In the genomic region with DNA sequence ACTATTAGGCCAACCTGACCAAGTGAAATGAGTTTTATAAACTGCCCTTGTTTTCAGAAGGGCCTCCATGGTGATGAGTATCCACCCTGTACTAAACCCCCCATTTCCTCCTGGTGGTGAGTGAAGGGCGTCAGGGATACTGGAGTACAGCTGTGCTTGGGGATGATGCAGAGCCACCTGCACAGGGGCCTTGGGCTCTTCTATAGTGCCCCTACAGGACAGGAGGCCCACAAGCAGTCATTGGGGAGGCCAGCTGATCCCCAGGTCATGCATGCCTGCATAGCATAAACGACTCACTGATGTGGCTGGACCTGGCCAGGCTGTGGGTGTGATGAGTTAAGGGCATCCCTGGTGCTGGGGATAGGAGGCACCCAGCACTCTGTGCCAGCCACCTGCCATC, we compare ENCODE assay signal across 17 cellular contexts.
A peak's percentile ranks its signal among the peaks of the same experiment; 100 is the strongest.
DNase-seq lines count a peak whose midpoint lies in the region; ATAC-seq lines count a peak whose summit lies in the region.
"Had no signal": no experiment of that assay in that cellular context is flagged by ENCODE, and none has a peak within 500 bp of the region (broad histone marks: within the 10 kb centered on the region; RNA-seq: fewer than 3 reads in every experiment).

No MANE protein-coding gene starts in this region.

- no peaks in the 10 kb centered on the region for H3K36me3 Mint-ChIP-seq in stimulated activated memory B cell treated with anti-CD40 and anti-IgM and Interleukin-4, amounts not matched to agents 10 μg/mL and 1 μg/mL and 100 μg/mL, for 72 hours
- H3K36me3 Mint-ChIP-seq: CD4-positive, alpha-beta memory T cell had no signal

- H3K4me3 Mint-ChIP-seq in stimulated activated memory B cell treated with anti-CD40 and anti-IgM and Interleukin-4, amounts not matched to agents 10 μg/mL and 1 μg/mL and 100 μg/mL, for 72 hours: no peak overlapping the region
- H3K4me3 Mint-ChIP-seq: CD4-positive, alpha-beta memory T cell had no signal

- H3K9me3 Mint-ChIP-seq in stimulated activated memory B cell treated with anti-CD40 and anti-IgM and Interleukin-4, amounts not matched to agents 10 μg/mL and 1 μg/mL and 100 μg/mL, for 72 hours: no peaks in the 10 kb centered on the region

- intact Hi-C loops in head of caudate nucleus (cut with DNase I): no loop called here

- no peak overlapping the region for H3K27ac Mint-ChIP-seq in stimulated activated memory B cell treated with anti-CD40 and anti-IgM and Interleukin-4, amounts not matched to agents 10 μg/mL and 1 μg/mL and 100 μg/mL, for 72 hours
- H3K27ac Mint-ChIP-seq: CD4-positive, alpha-beta memory T cell had no signal

- no peak for ATAC-seq in HG03571 (IDR thresholded peaks at IDR 0.05; ENCODE audit: unreplicated experiment)
- no peak for ATAC-seq in stimulated activated memory B cell treated with anti-CD40 and anti-IgM and Interleukin-4, amounts not matched to agents 10 μg/mL and 1 μg/mL and 100 μg/mL, for 72 hours

- H3K4me1 Mint-ChIP-seq in stimulated activated memory B cell treated with anti-CD40 and anti-IgM and Interleukin-4, amounts not matched to agents 10 μg/mL and 1 μg/mL and 100 μg/mL, for 72 hours: no peaks in the 10 kb centered on the region
- H3K4me1 Mint-ChIP-seq: CD4-positive, alpha-beta memory T cell had no signal

- peak; percentile 3 for DNase-seq in stimulated activated CD4-positive, alpha-beta T cell treated with anti-CD3 and anti-CD28 coated beads, Interleukin-15, amount 100 ng/mL, for 24 hours
- no peak for DNase-seq in stimulated activated CD4-positive, alpha-beta T cell treated with anti-CD3 and anti-CD28 coated beads, Interleukin-4, amount 100 ng/mL, for 1 hour
- DNase-seq in RKO (ENCODE audit: low spot score) (peak; percentile 30), kidney tubule cell (ENCODE audit: low spot score) (peak; percentile 6), head of caudate nucleus (no peak)
- DNase-seq: CD4-positive, alpha-beta memory T cell; DMS153; EL; H7; NCI-H1048; NCI-H1436 treated with DMSO at 0.1 percent for 48 hours; NCI-H2029; NCI-H2171; NCI-H526; PC-9 had no signal

- H3K27me3 Mint-ChIP-seq in stimulated activated memory B cell treated with anti-CD40 and anti-IgM and Interleukin-4, amounts not matched to agents 10 μg/mL and 1 μg/mL and 100 μg/mL, for 72 hours: no peaks in the 10 kb centered on the region

Comparison
In these comparisons a context has a peak if more than half of its experiments do, and no peak if none do; other contexts are left out.
1. DNase-seq: peak in stimulated activated CD4-positive, alpha-beta T cell treated with anti-CD3 and anti-CD28 coated beads, Interleukin-15, amount 100 ng/mL, for 24 hours (single experiment), RKO (single experiment) and kidney tubule cell (single experiment); none in stimulated activated CD4-positive, alpha-beta T cell treated with anti-CD3 and anti-CD28 coated beads, Interleukin-4, amount 100 ng/mL, for 1 hour (single experiment) and head of caudate nucleus (0 of 42).